ENCODE assay signal across 8 cellular contexts in the genomic region with DNA sequence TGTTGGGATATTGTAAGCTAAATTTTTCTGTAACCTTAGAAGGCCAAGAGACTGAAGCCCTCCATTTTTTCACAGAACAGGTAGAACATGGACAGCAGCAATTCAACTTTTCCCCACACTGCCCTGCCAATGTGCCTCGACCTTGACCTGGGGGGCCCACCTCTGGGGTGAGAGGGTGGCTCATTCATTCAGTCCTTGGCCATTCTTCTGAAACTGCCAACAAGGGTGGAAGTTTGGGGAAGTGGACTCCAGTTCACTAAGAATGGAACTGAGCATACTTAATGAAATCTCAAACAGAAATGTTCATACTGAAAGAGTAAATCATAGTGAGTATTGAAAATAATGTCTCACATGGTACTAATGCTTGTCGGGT. TPM values are rescaled to one million over a fixed set of nuclear protein-coding genes. Genes with fewer than 3 reads are reported as not detected.
DNase-seq lines count a peak whose midpoint lies in the region; FAIRE-seq and TF ChIP-seq lines count a peak whose summit lies in the region.

No MANE protein-coding gene starts in this region.

- H3K9me3 ChIP-seq in ES-I3 (ENCODE audit: control insufficient read depth, insufficient read depth, low read length) (no peaks in the 10 kb centered on the region), endothelial cell of umbilical vein (replicated peaks; ENCODE audit: control insufficient read depth, insufficient read depth, low read length) (no peaks in the 10 kb centered on the region), trophoblast cell (ENCODE audit: insufficient read depth, low read depth, low read length) (no peaks in the 10 kb centered on the region)

- H3K36me3 ChIP-seq in ES-I3 (ENCODE audit: insufficient read depth, low read length), result peaks cover 8% of the 10 kb centered on the region; the same call in 1 of the 2 replicates
- H3K36me3 ChIP-seq in endothelial cell of umbilical vein (ENCODE audit: control insufficient read depth in 2 of 2, extremely low read depth in 1 of 2, insufficient read depth in 2 of 2, low read length in 2 of 2), result peaks cover 3 to 23% of the 10 kb centered on the region in 2 experiments
- peaks cover 18 to 26% of the 10 kb centered on the region in 2 experiments for H3K36me3 ChIP-seq in trophoblast cell (ENCODE audit: control insufficient read depth in 1 of 2, insufficient read depth in 2 of 2, low read length in 2 of 2)

- peak overlapping the region; percentile 67 for H3K27ac ChIP-seq in endothelial cell of umbilical vein (ENCODE audit: insufficient read depth, low read depth, low read length)
- no peak overlapping the region for H3K27ac ChIP-seq in trophoblast cell (ENCODE audit: low read depth, low read length)

- no TSS peak for BruUV-seq in endothelial cell of umbilical vein (replicated peaks; lab: Mats Ljungman, UMichigan)

- H2BK120ac ChIP-seq in trophoblast cell (ENCODE audit: insufficient read depth, low read length, poor library complexity), result no peak overlapping the region

- TF ChIP-seq CTCF in endothelial cell of umbilical vein (IDR thresholded peaks at IDR 0.05; ENCODE audit: extremely low read depth in 1 of 2, insufficient read depth in 1 of 2, low read depth in 1 of 2, low read length in 2 of 2), result no peak

- CTCF ChIA-PET in endothelial cell of umbilical vein (lab: Charles Lee), result no interaction called here

- H4K20me1 ChIP-seq in endothelial cell of umbilical vein (replicated peaks; ENCODE audit: control insufficient read depth, extremely low read depth, insufficient read depth, low read length), result no peaks in the 10 kb centered on the region

- H3K27me3 ChIP-seq in endothelial cell of umbilical vein (ENCODE audit: control insufficient read depth in 2 of 2, insufficient read depth in 2 of 2, low read length in 2 of 2), result no peaks in the 10 kb centered on the region
- H3K27me3 ChIP-seq in trophoblast cell (ENCODE audit: insufficient read depth, low read length), result no peaks in the 10 kb centered on the region

- DNase-seq in RPMI8226, result peak; percentile 8
- no peak for DNase-seq in endothelial cell of umbilical vein (ENCODE audit: low read depth, low spot score)
- no peak for DNase-seq in trophoblast cell
- DNase-seq in islet precursor cell, result no peak
- no peak for DNase-seq in NCI-H2107 (lab: John Stamatoyannopoulos, UW)
- no peak for DNase-seq in DMS79 (lab: John Stamatoyannopoulos, UW)
- DNase-seq in NCI-H1048 (lab: John Stamatoyannopoulos, UW), result no peak

- H3K4ac ChIP-seq in trophoblast cell (ENCODE audit: low read depth, low read length), result peak overlapping the region; percentile 65

- H3K23ac ChIP-seq in trophoblast cell (ENCODE audit: low read length), result no peak overlapping the region

- H3K4me3 ChIP-seq in endothelial cell of umbilical vein (replicated peaks in 1 of 3; ENCODE audit: insufficient read depth in 1 of 3, low read depth in 1 of 3, low read length in 3 of 3), result peak overlapping the region; percentile 72 to 97 (median 96)
- no peak overlapping the region for H3K4me3 ChIP-seq in trophoblast cell (ENCODE audit: low read depth, low read length)

- intact Hi-C loops in endothelial cell of umbilical vein (cut with micrococcal nuclease), result loop anchor here (5.0 kb wide), 1 partner anchor 232 kb away; no protein-coding TSS in a partner anchor

- H3K14ac ChIP-seq in trophoblast cell (ENCODE audit: low read length), result no peak overlapping the region

- no peak overlapping the region for H3K18ac ChIP-seq in trophoblast cell (ENCODE audit: low read length)

- POLR2A ChIA-PET in endothelial cell of umbilical vein (lab: Charles Lee), result no interaction called here

- H4K91ac ChIP-seq in trophoblast cell (ENCODE audit: low read depth, low read length), result no peak overlapping the region

- no peak for FAIRE-seq in endothelial cell of umbilical vein (lab: Jason Lieb, UNC)

- dilution Hi-C loops in endothelial cell of umbilical vein (cut with MboI; ENCODE audit: extremely low pct_ligation_motif_present, low sequenced_read_pairs), result no loop called here

- no peaks in the 10 kb centered on the region for H3K9me1 ChIP-seq in endothelial cell of umbilical vein (replicated peaks; ENCODE audit: control insufficient read depth, extremely low read depth, insufficient read depth, low read length)

- H3K4me2 ChIP-seq in endothelial cell of umbilical vein (ENCODE audit: insufficient read depth, low read length) (peak overlapping the region; percentile 94), trophoblast cell (ENCODE audit: low read length) (peak overlapping the region; percentile 94)

- H2BK12ac ChIP-seq in trophoblast cell (ENCODE audit: low read length), result no peak overlapping the region

- H4K12ac ChIP-seq in trophoblast cell (ENCODE audit: low read depth, low read length), result no peak overlapping the region

- no peak overlapping the region for H2BK5ac ChIP-seq in trophoblast cell (ENCODE audit: low read depth, low read length, poor library complexity)

- H3K79me2 ChIP-seq in endothelial cell of umbilical vein (ENCODE audit: control insufficient read depth, insufficient read depth, low read length) (peaks cover 67% of the 10 kb centered on the region), trophoblast cell (ENCODE audit: control insufficient read depth, insufficient read depth, low read length, poor library complexity) (peaks cover 24% of the 10 kb centered on the region)

- H2AFZ ChIP-seq in endothelial cell of umbilical vein (ENCODE audit: low read depth, low read length) (no peak overlapping the region), trophoblast cell (ENCODE audit: insufficient read depth, low read length, poor library complexity) (no peak overlapping the region)

- peaks cover 14% of the 10 kb centered on the region for H3K79me1 ChIP-seq in trophoblast cell (ENCODE audit: low read length)

- peak overlapping the region; percentile 98 for H3K9ac ChIP-seq in ES-I3 (ENCODE audit: low read depth, low read length)
- peak overlapping the region; percentile 74 for H3K9ac ChIP-seq in endothelial cell of umbilical vein (replicated peaks; ENCODE audit: extremely low read depth, insufficient read depth, low read length)
- no peak overlapping the region for H3K9ac ChIP-seq in trophoblast cell (ENCODE audit: low read length)

- no peak for TF ChIP-seq POLR2A in endothelial cell of umbilical vein (IDR thresholded peaks at IDR 0.05; ENCODE audit: low read depth, low read length)

- WGBS in trophoblast cell (ENCODE audit: extremely low coverage, insufficient coverage, insufficient read length), result no CpG with 5 or more reads among the region's 2 CpGs

- H3K4me1 ChIP-seq in ES-I3 (ENCODE audit: insufficient read depth, low read length) (no peaks in the 10 kb centered on the region; the same call in 1 of the 2 replicates), endothelial cell of umbilical vein (ENCODE audit: control insufficient read depth, extremely low read depth, insufficient read depth, low read length) (peaks cover 27% of the 10 kb centered on the region), trophoblast cell (ENCODE audit: control insufficient read depth in 1 of 2, insufficient read depth in 2 of 2, low read length in 2 of 2) (peaks cover 2% of the 10 kb centered on the region in 2 experiments)

- H2AK5ac ChIP-seq in trophoblast cell (ENCODE audit: low read length), result no peak overlapping the region

- no peak overlapping the region for H4K8ac ChIP-seq in trophoblast cell (ENCODE audit: low read depth, low read length)

TF ChIP-seq in endothelial cell of umbilical vein, 7 proteins besides CTCF, POLR2A, EP300 and RAD21:
- no peak for TF ChIP-seq GATA2 (IDR thresholded peaks at IDR 0.05; ENCODE audit: insufficient read depth, insufficient read length, low read depth, low read length)
- no peak for TF ChIP-seq FOS (IDR thresholded peaks at IDR 0.05; ENCODE audit: borderline replicate concordance, insufficient read depth, low read length)
- TF ChIP-seq, protein P1, sequence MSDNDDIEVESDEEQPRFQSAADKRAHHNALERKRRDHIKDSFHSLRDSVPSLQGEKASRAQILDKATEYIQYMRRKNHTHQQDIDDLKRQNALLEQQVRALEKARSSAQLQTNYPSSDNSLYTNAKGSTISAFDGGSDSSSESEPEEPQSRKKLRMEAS (IDR thresholded peaks at IDR 0.05; ENCODE audit: insufficient read depth, insufficient read length), result no peak
- TF ChIP-seq JUN (IDR thresholded peaks at IDR 0.05; ENCODE audit: borderline replicate concordance, insufficient read depth, insufficient read length, low read depth), result no peak
TF ChIP-seq in endothelial cell of umbilical vein: peak in this region for 0.

RNA-seq across cellular contexts. Expression of a gene that starts 1.1 kb away (rescaled TPM):
- 558 and 576 TPM in 2 replicates for total RNA-seq in endothelial cell of umbilical vein
- polyA plus RNA-seq in endothelial cell of umbilical vein, result 378 and 454 TPM in 2 replicates
- polyA plus RNA-seq in endothelial cell of umbilical vein (2011; cell fraction: cytosol; rRNA removed), result 595 and 669 TPM in 2 replicates
- polyA plus RNA-seq in endothelial cell of umbilical vein (2011; cell fraction: nucleus; rRNA removed), result 202 and 315 TPM in 2 replicates
- 742 and 907 TPM in 2 replicates for polyA plus RNA-seq in endothelial cell of umbilical vein (2012)
- polyA minus RNA-seq in endothelial cell of umbilical vein, result 300 and 371 TPM in 2 replicates
- 182 TPM for polyA minus RNA-seq in endothelial cell of umbilical vein (2011; cell fraction: cytosol; rRNA and poly(A)+ RNA removed)
- 94.2 and 126 TPM in 2 replicates for polyA minus RNA-seq in endothelial cell of umbilical vein (2011; cell fraction: nucleus; rRNA and poly(A)+ RNA removed)
- 589 and 591 TPM in 2 replicates for polyA plus RNA-seq in trophoblast cell (2013)

RNA-seq across cellular contexts. Expression of a gene that starts 1.5 kb away (rescaled TPM):
- 93.2 and 95.5 TPM in 2 replicates for total RNA-seq in endothelial cell of umbilical vein
- polyA plus RNA-seq in endothelial cell of umbilical vein, result 34.0 and 49.8 TPM in 2 replicates
- 69.7 and 70.4 TPM in 2 replicates for polyA plus RNA-seq in endothelial cell of umbilical vein (2011; cell fraction: cytosol; rRNA removed)
- polyA plus RNA-seq in endothelial cell of umbilical vein (2011; cell fraction: nucleus; rRNA removed), result 65.7 and 87.2 TPM in 2 replicates
- 68.3 and 101 TPM in 2 replicates for polyA plus RNA-seq in endothelial cell of umbilical vein (2012)
- 89.6 and 111 TPM in 2 replicates for polyA minus RNA-seq in endothelial cell of umbilical vein
- polyA minus RNA-seq in endothelial cell of umbilical vein (2011; cell fraction: cytosol; rRNA and poly(A)+ RNA removed), result 40.5 TPM
- polyA minus RNA-seq in endothelial cell of umbilical vein (2011; cell fraction: nucleus; rRNA and poly(A)+ RNA removed), result 38.3 and 48.7 TPM in 2 replicates
- polyA plus RNA-seq in trophoblast cell (2013), result 34.5 and 34.8 TPM in 2 replicates
